Comparison of ENCODE assay signal across 1 cellular context in the genomic region with DNA sequence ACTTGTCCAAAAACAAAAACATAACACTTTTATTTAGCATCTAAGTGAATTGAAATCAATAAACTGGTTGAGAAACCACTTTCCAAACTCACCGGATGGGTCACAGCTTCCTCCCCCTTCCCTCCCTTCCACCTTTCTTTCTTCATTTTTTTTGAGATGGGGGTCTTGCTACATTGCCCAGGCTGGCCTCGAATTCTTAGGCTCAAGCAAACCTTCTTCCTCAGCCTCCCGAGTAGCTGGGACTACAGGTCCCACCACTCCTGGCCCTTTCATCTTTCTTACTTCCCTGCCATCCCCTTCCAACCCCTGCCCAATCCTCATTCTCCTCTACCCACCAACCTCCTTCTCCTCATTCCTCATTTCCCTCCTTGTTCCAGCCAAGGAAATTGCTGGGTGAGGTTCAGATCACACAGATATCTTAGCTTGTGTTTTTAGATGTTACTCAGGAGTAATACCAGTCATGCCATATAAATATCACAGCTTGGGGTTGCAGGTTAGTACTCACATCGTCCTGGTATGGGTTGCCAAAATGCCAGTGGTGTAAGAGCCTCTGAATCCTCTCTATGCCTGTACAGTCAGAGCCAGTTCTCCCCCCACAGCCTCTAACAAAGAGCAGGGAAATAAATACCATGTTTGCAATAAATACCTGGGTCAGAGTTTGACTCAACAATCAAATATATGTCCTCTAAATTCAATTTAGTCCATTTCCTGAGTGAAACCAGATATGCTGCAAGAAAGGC.
TF ChIP-seq lines count a peak whose summit lies in the region.

No MANE protein-coding gene starts in this region.

TF ChIP-seq in SK-N-SH treated with all-trans-retinoic acid at 6 μM for 48 hours, 23 proteins besides CTCF, POLR2A, EP300 and RAD21 (continued from another document):
- TF ChIP-seq, protein P1, sequence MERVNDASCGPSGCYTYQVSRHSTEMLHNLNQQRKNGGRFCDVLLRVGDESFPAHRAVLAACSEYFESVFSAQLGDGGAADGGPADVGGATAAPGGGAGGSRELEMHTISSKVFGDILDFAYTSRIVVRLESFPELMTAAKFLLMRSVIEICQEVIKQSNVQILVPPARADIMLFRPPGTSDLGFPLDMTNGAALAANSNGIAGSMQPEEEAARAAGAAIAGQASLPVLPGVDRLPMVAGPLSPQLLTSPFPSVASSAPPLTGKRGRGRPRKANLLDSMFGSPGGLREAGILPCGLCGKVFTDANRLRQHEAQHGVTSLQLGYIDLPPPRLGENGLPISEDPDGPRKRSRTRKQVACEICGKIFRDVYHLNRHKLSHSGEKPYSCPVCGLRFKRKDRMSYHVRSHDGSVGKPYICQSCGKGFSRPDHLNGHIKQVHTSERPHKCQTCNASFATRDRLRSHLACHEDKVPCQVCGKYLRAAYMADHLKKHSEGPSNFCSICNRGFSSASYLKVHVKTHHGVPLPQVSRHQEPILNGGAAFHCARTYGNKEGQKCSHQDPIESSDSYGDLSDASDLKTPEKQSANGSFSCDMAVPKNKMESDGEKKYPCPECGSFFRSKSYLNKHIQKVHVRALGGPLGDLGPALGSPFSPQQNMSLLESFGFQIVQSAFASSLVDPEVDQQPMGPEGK (CRISPR knock-in tag; IDR thresholded peaks at IDR 0.05; ENCODE audit: borderline replicate concordance), result no peak
TF ChIP-seq in SK-N-SH treated with all-trans-retinoic acid at 6 μM for 48 hours: peak in this region for 0.
